Comparison of ENCODE assay signal across 8 cellular contexts in genomic region chr7:141701489-141702046, GRCh38. TPM values are rescaled to one million over a fixed set of nuclear protein-coding genes. Genes with fewer than 3 reads are reported as not detected.
DNase-seq lines count a peak whose midpoint lies in the region; ATAC-seq and TF ChIP-seq lines count a peak whose summit lies in the region.

No MANE protein-coding gene starts in this region.

- H2AFZ ChIP-seq in mammary epithelial cell (ENCODE audit: low read depth, low read length): peak overlapping the region; percentile 93

- H3K4me2 ChIP-seq in mammary epithelial cell (ENCODE audit: insufficient read depth, low read depth, low read length): peak overlapping the region; percentile 74

- CTCF ChIA-PET in mammary epithelial cell (lab: Charles Lee; ENCODE audit: low non-redundant PET): interaction anchor here (1.2 kb wide), 1 partner anchor 36 kb away, joined by 4 read pairs; no protein-coding TSS in a partner anchor

- peak; percentile 56 for DNase-seq in ELR (ENCODE audit: low read depth)
- DNase-seq in HuH-7 (ENCODE audit: low spot score): peak; percentile 64
- DNase-seq in mammary epithelial cell: no peak
- peak; percentile 42 for DNase-seq in kidney tubule cell (ENCODE audit: low spot score)
- DNase-seq in stimulated activated CD4-positive, alpha-beta T cell treated with anti-CD3 and anti-CD28 coated beads, Interleukin-2, amount 100 ng/mL, for 4 hours (ENCODE audit: low read depth): peak; percentile 46
- DNase-seq in NCI-H187 (lab: John Stamatoyannopoulos, UW): no peak

- no peak for TF ChIP-seq CTCF in VCaP (conservative IDR thresholded peaks at IDR 0.05)
- no peak for TF ChIP-seq CTCF in mammary epithelial cell (conservative IDR thresholded peaks at IDR 0.05 in 1 of 2, IDR thresholded peaks at IDR 0.05 in 1 of 2; ENCODE audit: extremely low read depth in 1 of 2, insufficient read depth in 1 of 2, low read depth in 1 of 2, low read length in 2 of 2)

- no CpG with 5 or more reads among the region's 59 CpGs for WGBS in mammary epithelial cell (ENCODE audit: low coverage, missing lambda C conversion rate)

- H3K27ac ChIP-seq in VCaP: peak overlapping the region; percentile 92
- no peak overlapping the region for H3K27ac ChIP-seq in mammary epithelial cell (ENCODE audit: insufficient read depth, low read depth, low read length)

- dilution Hi-C loops in mammary epithelial cell (cut with HindIII; ENCODE audit: low sequenced_read_pairs): no loop called here

- no TSS peak for BruUV-seq in mammary epithelial cell (replicated peaks; lab: Mats Ljungman, UMichigan)

- no peaks in the 10 kb centered on the region for H4K20me1 ChIP-seq in mammary epithelial cell (ENCODE audit: insufficient read depth, low read length)

- H3K36me3 ChIP-seq in mammary epithelial cell (ENCODE audit: insufficient read depth, low read length): no peaks in the 10 kb centered on the region

- H3K9me3 ChIP-seq in mammary epithelial cell (replicated peaks; ENCODE audit: insufficient read depth, low read length): no peaks in the 10 kb centered on the region

- peaks cover 20% of the 10 kb centered on the region for H3K4me1 ChIP-seq in mammary epithelial cell (ENCODE audit: insufficient read depth, low read length)

- in situ Hi-C loops in mammary epithelial cell (cut with MboI; ENCODE audit: low sequenced_read_pairs in 2 of 2): no loop called here

- no peaks in the 10 kb centered on the region for H3K27me3 ChIP-seq in mammary epithelial cell (ENCODE audit: insufficient read depth, low read length)

- intact Hi-C loops in mammary epithelial cell (cut with micrococcal nuclease): loop anchor here (2.0 kb wide), 2 partner anchors 25 to 37 kb away; partner anchors contain the start of gene SSBP1

- peak; percentile 81 for ATAC-seq in GM21515 (IDR thresholded peaks at IDR 0.05; ENCODE audit: unreplicated experiment)

- H3K79me2 ChIP-seq in mammary epithelial cell (ENCODE audit: insufficient read depth, low read length): peaks cover 5% of the 10 kb centered on the region

- H3K9ac ChIP-seq in mammary epithelial cell (ENCODE audit: insufficient read depth, low read length): no peak overlapping the region

- peak overlapping the region; percentile 65 to 84 (median 70) for H3K4me3 ChIP-seq in mammary epithelial cell (replicated peaks in 1 of 3; ENCODE audit: insufficient read depth in 1 of 3, low read depth in 2 of 3, low read length in 3 of 3)

RNA-seq across cellular contexts. Expression of gene DENND11, which starts 0.4 kb away (rescaled TPM):
- 10 to 100 TPM in 1 of 2 donors, 1 to 10 TPM in 1; 8.0 to 15.8 TPM for total RNA-seq in mammary epithelial cell
- 2.8 TPM for polyA plus RNA-seq in mammary epithelial cell
- polyA minus RNA-seq in mammary epithelial cell: 6.9 TPM

RNA-seq across cellular contexts. Expression of gene WEE2, which starts 6.6 kb away (rescaled TPM):
- total RNA-seq in mammary epithelial cell: not detected
- not detected for polyA plus RNA-seq in mammary epithelial cell
- not detected for polyA minus RNA-seq in mammary epithelial cell

RNA-seq across cellular contexts. Expression of gene SSBP1, which starts 36.6 kb away (rescaled TPM):
- 100 to 1,000 TPM in 1 of 2 donors, 10 to 100 TPM in 1; 81.0 to 163 TPM for total RNA-seq in mammary epithelial cell
- polyA plus RNA-seq in mammary epithelial cell: 149 TPM
- 145 TPM for polyA minus RNA-seq in mammary epithelial cell

Comparison
In these comparisons a context has a peak if more than half of its experiments do, and no peak if none do; other contexts are left out.
1. DNase-seq: peak in ELR (single experiment), HuH-7 (single experiment), kidney tubule cell (single experiment) and stimulated activated CD4-positive, alpha-beta T cell treated with anti-CD3 and anti-CD28 coated beads, Interleukin-2, amount 100 ng/mL, for 4 hours (single experiment); none in mammary epithelial cell (single experiment) and NCI-H187 (0 of 2).